In the genomic region with DNA sequence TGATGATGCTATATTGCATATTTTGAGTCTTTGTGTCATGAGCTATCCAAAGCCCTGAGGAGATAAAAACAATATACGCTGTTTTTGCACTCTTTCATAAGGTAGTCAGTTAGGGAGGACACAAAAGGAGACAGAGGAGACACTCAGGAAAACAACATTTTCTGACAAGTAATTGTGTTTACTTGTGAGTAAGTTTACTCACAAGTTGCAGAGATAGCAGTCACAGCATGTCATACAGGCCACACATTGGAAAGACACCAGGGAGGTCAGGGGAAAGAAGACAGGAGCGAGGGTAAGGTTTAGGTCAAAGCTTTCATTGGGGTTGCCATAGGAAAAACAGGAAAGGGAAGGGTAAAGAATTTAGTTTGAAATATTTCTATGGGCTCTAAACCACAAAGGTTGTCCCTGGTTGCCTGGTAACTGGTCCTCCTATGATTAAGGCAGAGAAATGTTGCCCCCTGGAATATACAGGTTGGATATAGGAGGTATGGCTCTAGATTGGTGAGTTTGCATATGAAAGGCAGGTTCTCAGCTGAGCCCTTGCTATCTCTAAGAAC, we compare ENCODE assay signal across 22 cellular contexts. TPM values are rescaled to one million over a fixed set of nuclear protein-coding genes. Genes with fewer than 3 reads are reported as not detected.
DNase-seq lines count a peak whose midpoint lies in the region; ATAC-seq, FAIRE-seq and TF ChIP-seq lines count a peak whose summit lies in the region.
"Had no signal": no experiment of that assay in that cellular context is flagged by ENCODE, and none has a peak within 500 bp of the region (broad histone marks: within the 10 kb centered on the region; RNA-seq: fewer than 3 reads in every experiment).

No MANE protein-coding gene starts in this region.

- H3K4me2 ChIP-seq in HCT116 (ENCODE audit: low read length) (peak overlapping the region; percentile 13; the same call in 1 of the 2 replicates), smooth muscle cell (no peak overlapping the region)

- no peak for TF ChIP-seq CTCF in HCT116 (IDR thresholded peaks at IDR 0.05 in 2 of 3, conservative IDR thresholded peaks at IDR 0.05 in 1 of 3; ENCODE audit: borderline replicate concordance in 1 of 3, insufficient read depth in 1 of 3, low read depth in 2 of 3, low read length in 2 of 3)
- no peak for TF ChIP-seq CTCF in smooth muscle cell (IDR thresholded peaks at IDR 0.05; ENCODE audit: borderline replicate concordance, insufficient read depth, poor library complexity, severe bottlenecking)
- TF ChIP-seq CTCF in pancreas (IDR thresholded peaks at IDR 0.05), result no peak
- no peak for TF ChIP-seq CTCF in uterus (IDR thresholded peaks at IDR 0.05)

- H3K36me3 ChIP-seq in HCT116 (ENCODE audit: control insufficient read depth in 1 of 2, insufficient read depth in 2 of 2, low read length in 2 of 2) (no peaks in the 10 kb centered on the region), smooth muscle cell (ENCODE audit: low read depth) (no peaks in the 10 kb centered on the region), pancreas (no peaks in the 10 kb centered on the region), uterus (no peaks in the 10 kb centered on the region)
- H3K36me3 ChIP-seq: esophagus squamous epithelium, heart right ventricle, thoracic aorta had no signal

- CTCF ChIA-PET in HCT116 (lab: Charles Lee), result interaction anchor here (1.6 kb wide), 1 partner anchor 195 kb away, joined by 3 read pairs; no protein-coding TSS in a partner anchor

- H3K27me3 ChIP-seq in HCT116 (ENCODE audit: insufficient read depth, low read length) (no peaks in the 10 kb centered on the region), smooth muscle cell (ENCODE audit: low read depth) (no peaks in the 10 kb centered on the region), pancreas (no peaks in the 10 kb centered on the region), uterus (no peaks in the 10 kb centered on the region)
- H3K27me3 ChIP-seq: body of pancreas, esophagus squamous epithelium, heart right ventricle had no signal

- RAD21 ChIA-PET in HCT116 (lab: Charles Lee; ENCODE audit: low non-redundant PET in 1 of 2, low total read pairs in 2 of 2, uncharacterized antibody in 2 of 2, unreplicated experiment in 2 of 2), result no interaction called here

- DNase-seq in HCT116 (ENCODE audit: low read depth, low spot score), result no peak
- peak; percentile 67 for DNase-seq in SW480 (ENCODE audit: low spot score)
- no peak for DNase-seq in epithelial cell of prostate (ENCODE audit: low read depth, low spot score)
- DNase-seq in smooth muscle cell (lab: John Stamatoyannopoulos, UW; ENCODE audit: unreplicated experiment), result no peak
- no peak for DNase-seq in pancreas
- DNase-seq in uterus, result no peak
- DNase-seq: activated CD4-positive, alpha-beta T cell treated with anti-CD3 and anti-CD28 coated beads for 4 hours; activated gamma-delta T cell; body of pancreas; esophagus squamous epithelium; heart right ventricle; KG1; NCI-H345; SIG-M5; stimulated activated CD4-positive, alpha-beta T cell treated with anti-CD3 and anti-CD28 coated beads, Interleukin-4, amount 100 ng/mL, for 24 hours; stimulated activated CD8-positive, alpha-beta memory T cell treated with anti-CD3 and anti-CD28 coated beads, Interleukin-4, amount 100 ng/mL, for 48 hours had no signal

- no peaks in the 10 kb centered on the region for H3K9me3 ChIP-seq in HCT116 (ENCODE audit: control insufficient read depth in 1 of 2, insufficient read depth in 1 of 2, low read depth in 1 of 2, low read length in 2 of 2)
- H3K9me3 ChIP-seq in smooth muscle cell (replicated peaks; ENCODE audit: low read depth), result no peaks in the 10 kb centered on the region
- no peaks in the 10 kb centered on the region for H3K9me3 ChIP-seq in pancreas
- H3K9me3 ChIP-seq in uterus, result no peaks in the 10 kb centered on the region
- H3K9me3 ChIP-seq: body of pancreas, esophagus squamous epithelium, heart right ventricle, thoracic aorta had no signal

- ATAC-seq in HCT116 (peak; percentile 62; the same call in 1 of the 2 replicates), GM18867 (IDR thresholded peaks at IDR 0.05; ENCODE audit: unreplicated experiment) (no peak), GM19455 (IDR thresholded peaks at IDR 0.05; ENCODE audit: unreplicated experiment) (no peak), pancreas (no peak)
- ATAC-seq: body of pancreas, heart right ventricle had no signal

- POLR2A ChIA-PET in HCT116 (lab: Charles Lee), result no interaction called here

- no peaks in the 10 kb centered on the region for H3F3A ChIP-seq in smooth muscle cell (ENCODE audit: low read depth)

- no peak for TF ChIP-seq RAD21 in HCT116 (IDR thresholded peaks at IDR 0.05; ENCODE audit: low read depth)

- no peak overlapping the region for H3K27ac ChIP-seq in HCT116 (ENCODE audit: low read depth, low read length)
- peak overlapping the region; percentile 9 for H3K27ac ChIP-seq in epithelial cell of prostate
- peak overlapping the region; percentile 85 for H3K27ac ChIP-seq in smooth muscle cell (ENCODE audit: low read depth)
- no peak overlapping the region for H3K27ac ChIP-seq in pancreas
- H3K27ac ChIP-seq in uterus, result peak overlapping the region in 1 of 2 donors; percentile 14
- H3K27ac ChIP-seq: body of pancreas, C4-2B, esophagus squamous epithelium, heart right ventricle, HL-60, thoracic aorta had no signal

- H3K9ac ChIP-seq in HCT116 (ENCODE audit: low read length), result no peak overlapping the region
- peak overlapping the region; percentile 63 for H3K9ac ChIP-seq in smooth muscle cell (ENCODE audit: low read depth)

- peaks cover 0 to 15% of the 10 kb centered on the region in 2 experiments; a peak in 2 of 4 replicates for H3K4me1 ChIP-seq in HCT116 (ENCODE audit: control insufficient read depth in 1 of 2, insufficient read depth in 2 of 2, low read length in 2 of 2)
- H3K4me1 ChIP-seq in smooth muscle cell (ENCODE audit: low read depth), result no peaks in the 10 kb centered on the region
- no peaks in the 10 kb centered on the region for H3K4me1 ChIP-seq in pancreas
- no peaks in the 10 kb centered on the region for H3K4me1 ChIP-seq in uterus
- H3K4me1 ChIP-seq: body of pancreas, esophagus squamous epithelium, heart right ventricle had no signal

- H4K20me1 ChIP-seq in HCT116 (ENCODE audit: insufficient read depth) (no peaks in the 10 kb centered on the region), smooth muscle cell (ENCODE audit: low read depth) (no peaks in the 10 kb centered on the region)

- H3K4me3 ChIP-seq in HCT116 (replicated peaks in 1 of 2; ENCODE audit: low read depth in 1 of 2, low read length in 2 of 2) (0 out of 4 replicates have a peak overlapping the region, but pooled peaks of 1 of the 2 experiments have one; percentile 4), smooth muscle cell (no peak overlapping the region), pancreas (no peak overlapping the region), uterus (no peak overlapping the region)
- H3K4me3 ChIP-seq: body of pancreas, esophagus squamous epithelium, heart right ventricle, thoracic aorta had no signal

- H3K79me2 ChIP-seq in HCT116 (ENCODE audit: insufficient read depth, low read length) (no peaks in the 10 kb centered on the region), smooth muscle cell (ENCODE audit: low read depth) (no peaks in the 10 kb centered on the region)

- H2AFZ ChIP-seq in HCT116 (ENCODE audit: low read depth, low read length, poor library complexity, severe bottlenecking), result peak overlapping the region; percentile 37
- no peak overlapping the region for H2AFZ ChIP-seq in smooth muscle cell (ENCODE audit: low read depth)

- intact Hi-C loops in HCT116 (cut with micrococcal nuclease), result no loop called here
- intact Hi-C loops in pancreas (cut with DNase I), result no loop called here
- intact Hi-C loops in uterus (cut with DNase I; ENCODE audit: low total_unique reads), result no loop called here

- FAIRE-seq in pancreas (lab: Jason Lieb, UNC), result no peak

- 47% methylated on average over 2 of the region's 2 CpGs for WGBS in smooth muscle cell (ENCODE audit: low lambda C conversion rate)
- WGBS in pancreas, 2 donors, result 81 to 90% methylated on average over 2 of the region's 2 CpGs

- TF ChIP-seq POLR2A in HCT116 (IDR thresholded peaks at IDR 0.05; ENCODE audit: borderline replicate concordance, extremely low read depth, insufficient read depth, insufficient read length), result no peak
- no peak for TF ChIP-seq POLR2A in uterus (IDR thresholded peaks at IDR 0.05)

- BruUV-seq in HCT116 (replicated peaks; lab: Mats Ljungman, UMichigan), result no TSS peak

- H3K9me2 ChIP-seq in HCT116 (ENCODE audit: insufficient read depth), result no peaks in the 10 kb centered on the region

TF ChIP-seq in HCT116, 20 proteins besides CTCF, POLR2A, EP300 and RAD21 (continues in another document):
- no peak for TF ChIP-seq EZH2 (IDR thresholded peaks at IDR 0.05)
- TF ChIP-seq ELF1 (IDR thresholded peaks at IDR 0.05; ENCODE audit: borderline replicate concordance, low read depth), result no peak
- TF ChIP-seq SRF (IDR thresholded peaks at IDR 0.05; ENCODE audit: low read depth), result no peak
- no peak for TF ChIP-seq FOSL1 (IDR thresholded peaks at IDR 0.05; ENCODE audit: low read depth)
- TF ChIP-seq JUND (IDR thresholded peaks at IDR 0.05), result no peak
- TF ChIP-seq, protein P1, sequence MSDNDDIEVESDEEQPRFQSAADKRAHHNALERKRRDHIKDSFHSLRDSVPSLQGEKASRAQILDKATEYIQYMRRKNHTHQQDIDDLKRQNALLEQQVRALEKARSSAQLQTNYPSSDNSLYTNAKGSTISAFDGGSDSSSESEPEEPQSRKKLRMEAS (IDR thresholded peaks at IDR 0.05), result no peak
- no peak for TF ChIP-seq YY1 (IDR thresholded peaks at IDR 0.05; ENCODE audit: extremely low read depth, insufficient replicate concordance, low read depth, low read length)

RNA-seq across cellular contexts. Expression of a gene that starts 7.3 kb away (rescaled TPM):
- 35.5 TPM for total RNA-seq in HCT116 (2021; ENCODE audit: unreplicated experiment)
- polyA plus RNA-seq in HCT116 (2012), result 34.9 and 47.2 TPM in 2 replicates
- total RNA-seq in smooth muscle cell, result 83.4 and 101 TPM in 2 replicates
- polyA plus RNA-seq in smooth muscle cell, result 87.3 and 90.0 TPM in 2 replicates
- total RNA-seq in pancreas, result 100 to 1,000 TPM in 1 of 6 donors, 10 to 100 TPM in 5; 51.1 to 111 (median 58.8) TPM
- 10 to 100 TPM; 53.1 to 92.7 TPM for polyA plus RNA-seq in pancreas
- total RNA-seq in uterus, result 100 to 1,000 TPM in 1 of 4 donors, 10 to 100 TPM in 3; 42.9 to 216 (median 62.7) TPM

RNA-seq across cellular contexts. Expression of a gene that starts 26.5 kb away (rescaled TPM):
- not detected for total RNA-seq in HCT116 (2021; ENCODE audit: unreplicated experiment)
- not detected in 2 replicates for polyA plus RNA-seq in HCT116 (2012)
- total RNA-seq in smooth muscle cell, result 1.6 and 2.0 TPM in 2 replicates
- polyA plus RNA-seq in smooth muscle cell, result 0.77 and 4.5 TPM in 2 replicates
- 1 to 10 TPM in 1 of 6 donors, under 1 TPM in 1, not detected in 4; 0.28 to 2.2 TPM for total RNA-seq in pancreas
- under 1 TPM in 1 of 2 donors, not detected in 1; 0.30 TPM for polyA plus RNA-seq in pancreas
- total RNA-seq in uterus, result not detected
- total RNA-seq: dermis microvascular lymphatic vessel endothelial cell, esophagus squamous epithelium, heart right ventricle had no signal

RNA-seq across cellular contexts. Expression of a gene that starts 33.4 kb away (rescaled TPM):
- total RNA-seq in HCT116 (2021; ENCODE audit: unreplicated experiment) (0.12 TPM), smooth muscle cell (7.4 and 14.5 TPM in 2 replicates), pancreas (10 to 100 TPM in 2 of 6 donors, 1 to 10 TPM in 1, under 1 TPM in 3; 0.65 to 34.3 (median 0.98) TPM), uterus (under 1 TPM in 1 of 4 donors, not detected in 3; 0.41 TPM)
- not detected in 2 replicates for polyA plus RNA-seq in HCT116 (2012)
- polyA plus RNA-seq in smooth muscle cell (5.4 and 6.7 TPM in 2 replicates), pancreas (under 1 TPM; 0.28 to 0.80 TPM)
- total RNA-seq: dermis microvascular lymphatic vessel endothelial cell had no signal

Comparison
In these comparisons a context has a peak if more than half of its experiments do, and no peak if none do; other contexts are left out.
1. H3K27ac ChIP-seq: peak in epithelial cell of prostate (single experiment) and smooth muscle cell (single experiment); none in HCT116 (single experiment) and pancreas (0 of 4).